In the genomic region with DNA sequence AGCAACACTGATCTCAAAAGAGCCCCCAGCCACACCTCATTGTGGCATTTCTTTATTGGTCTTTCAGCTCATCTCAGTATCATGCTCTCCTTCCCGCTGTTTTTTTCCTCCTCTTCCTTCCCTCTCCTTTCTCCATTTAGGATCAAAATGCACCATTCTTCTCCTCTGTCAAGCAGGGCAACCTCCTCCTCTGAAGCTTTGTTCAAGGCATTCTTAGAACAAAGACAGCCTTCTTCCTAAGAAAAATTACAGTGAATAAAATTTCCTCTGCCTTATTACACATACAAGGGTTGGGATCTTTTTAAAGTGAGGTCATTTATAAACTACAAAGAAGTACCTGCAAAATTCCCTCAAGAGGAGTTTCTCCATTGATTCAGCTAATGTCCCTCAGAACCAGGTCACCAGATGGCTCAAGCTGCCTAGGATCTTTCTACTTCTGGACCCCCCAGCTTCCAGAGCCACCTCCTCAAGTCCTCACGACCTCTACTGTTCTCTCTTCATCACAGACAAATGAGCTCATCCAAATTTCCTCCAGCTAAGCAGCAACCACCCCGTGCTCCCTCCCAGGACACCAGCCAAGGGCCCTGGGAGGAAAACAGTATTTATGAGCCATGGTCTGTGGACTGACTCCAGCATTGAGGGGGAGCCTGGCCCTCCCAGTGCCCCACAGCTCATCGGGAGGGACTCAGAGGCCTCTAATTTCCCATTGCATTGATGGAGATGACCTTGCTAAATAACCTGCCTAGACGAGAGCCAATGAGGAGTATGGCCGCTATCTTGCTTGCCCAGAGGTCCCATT, we compare ENCODE assay signal across 15 cellular contexts. TPM values are rescaled to one million over a fixed set of nuclear protein-coding genes. Genes with fewer than 3 reads are reported as not detected.
DNase-seq lines count a peak whose midpoint lies in the region; ATAC-seq and TF ChIP-seq lines count a peak whose summit lies in the region.
"Had no signal": no experiment of that assay in that cellular context is flagged by ENCODE, and none has a peak within 500 bp of the region (broad histone marks: within the 10 kb centered on the region; RNA-seq: fewer than 3 reads in every experiment).

No MANE protein-coding gene starts in this region.

- no peak overlapping the region for H2AFZ ChIP-seq in Karpas-422 (ENCODE audit: low read length)

- H3K9ac ChIP-seq in Karpas-422 (ENCODE audit: low read length), result no peak overlapping the region

- no peaks in the 10 kb centered on the region; the same call in 1 of the 2 replicates for H3K9me3 ChIP-seq in Karpas-422 (ENCODE audit: low read length)
- H3K9me3 ChIP-seq: colonic mucosa, HAP-1, thyroid gland had no signal

- H3K4me1 ChIP-seq in Karpas-422 (ENCODE audit: low read length), result no peaks in the 10 kb centered on the region
- H3K4me1 ChIP-seq: adrenal gland, colonic mucosa, HAP-1, thyroid gland had no signal

- no peak for TF ChIP-seq CTCF in astrocyte of the spinal cord (IDR thresholded peaks at IDR 0.05; ENCODE audit: low read depth, low read length)

- DNase-seq in GM04504 (ENCODE audit: low read depth), result peak; percentile 40
- DNase-seq in astrocyte of the spinal cord (ENCODE audit: low read depth, low spot score), result peak; percentile 81
- DNase-seq in iris pigment epithelial cell (ENCODE audit: low read depth), result peak; percentile 38
- peak in 26 of 49 donors; percentile 15 to 73 (median 37) for DNase-seq in substantia nigra (lab: John Stamatoyannopoulos, UW)
- DNase-seq in CD1c-positive myeloid dendritic cell (ENCODE audit: extremely low spot score), result no peak
- DNase-seq in Karpas-422, result no peak
- DNase-seq: adrenal gland; CD4-positive, alpha-beta T cell; colonic mucosa; DND-41; NCI-H1694; T-helper 1 cell; thyroid gland had no signal

- in situ Hi-C loops in astrocyte of the spinal cord (cut with HindIII; ENCODE audit: low sequenced_read_pairs), result no loop called here

- no peak overlapping the region for H3K4me2 ChIP-seq in Karpas-422 (ENCODE audit: low read depth, low read length, poor library complexity, severe bottlenecking)

- H3K4me3 ChIP-seq in astrocyte of the spinal cord (ENCODE audit: low read depth, low read length) (no peak overlapping the region), Karpas-422 (ENCODE audit: low read length) (no peak overlapping the region)
- H3K4me3 ChIP-seq: adrenal gland, colonic mucosa, HAP-1, thyroid gland had no signal

- H3K9me2 ChIP-seq in Karpas-422 (replicated peaks; ENCODE audit: insufficient read depth, low read length), result no peaks in the 10 kb centered on the region

- H4K20me1 ChIP-seq in Karpas-422 (ENCODE audit: insufficient read depth, low read depth, low read length), result no peaks in the 10 kb centered on the region

- no peaks in the 10 kb centered on the region for H3K79me2 ChIP-seq in Karpas-422 (ENCODE audit: low read length)

- H3K36me3 ChIP-seq in Karpas-422 (ENCODE audit: insufficient read depth, low read length), result no peaks in the 10 kb centered on the region
- H3K36me3 ChIP-seq: colonic mucosa had no signal

- no peak for ATAC-seq in GM19351 (IDR thresholded peaks at IDR 0.05; ENCODE audit: unreplicated experiment)

- H3K27ac ChIP-seq in substantia nigra (ENCODE audit: low read depth, low read length, poor library complexity, severe bottlenecking) (no peak overlapping the region), Karpas-422 (ENCODE audit: low read length) (no peak overlapping the region)
- H3K27ac ChIP-seq: colonic mucosa, thyroid gland had no signal

- H3K27me3 ChIP-seq in Karpas-422 (ENCODE audit: low read length), result 0 out of 2 replicates have a peak, but pooled peaks cover 2% of the 10 kb centered on the region
- H3K27me3 ChIP-seq: adrenal gland, colonic mucosa, thyroid gland had no signal

RNA-seq across cellular contexts. Expression of a gene that starts 18.0 kb away (rescaled TPM):
- total RNA-seq in Karpas-422 (2014; rRNA removed; shearing (Covaris generic); ENCODE audit: low replicate concordance), result 4.2 and 5.1 TPM in 2 replicates

RNA-seq across cellular contexts. Expression of a gene that starts 59.2 kb away (rescaled TPM):
- 0.14 TPM in 1 of 2 replicates, not detected in the other for total RNA-seq in Karpas-422 (2014; rRNA removed; shearing (Covaris generic); ENCODE audit: low replicate concordance)

Comparison
In these comparisons a context has a peak if more than half of its experiments do, and no peak if none do; other contexts are left out.
1. DNase-seq: peak in GM04504 (single experiment), astrocyte of the spinal cord (single experiment), iris pigment epithelial cell (single experiment) and substantia nigra (26 of 49); none in CD1c-positive myeloid dendritic cell (single experiment) and Karpas-422 (single experiment).